ENCODE assay signal across 1 cellular context in genomic region chr9:129816501-129817435, GRCh38.
TF ChIP-seq lines count a peak whose summit lies in the region.

No MANE protein-coding gene starts in this region.

TF ChIP-seq in K562, 482 proteins besides CTCF, POLR2A, EP300 and RAD21:
- TF ChIP-seq NR2C1 (IDR thresholded peaks at IDR 0.05) (no peak), NR2C1 (tag; IDR thresholded peaks at IDR 0.05) (0 out of 2 replicates have a peak, but pooled peaks have one; percentile 9), TOE1 (IDR thresholded peaks at IDR 0.05; ENCODE audit: borderline replicate concordance) (no peak), TOE1 (CRISPR knock-in tag; IDR thresholded peaks at IDR 0.05; ENCODE audit: borderline replicate concordance, low read depth) (0 out of 2 replicates have a peak, but pooled peaks have one; percentile 37), MCM2 (IDR thresholded peaks at IDR 0.05; ENCODE audit: low read depth) (no peak)
